In the genomic region with DNA sequence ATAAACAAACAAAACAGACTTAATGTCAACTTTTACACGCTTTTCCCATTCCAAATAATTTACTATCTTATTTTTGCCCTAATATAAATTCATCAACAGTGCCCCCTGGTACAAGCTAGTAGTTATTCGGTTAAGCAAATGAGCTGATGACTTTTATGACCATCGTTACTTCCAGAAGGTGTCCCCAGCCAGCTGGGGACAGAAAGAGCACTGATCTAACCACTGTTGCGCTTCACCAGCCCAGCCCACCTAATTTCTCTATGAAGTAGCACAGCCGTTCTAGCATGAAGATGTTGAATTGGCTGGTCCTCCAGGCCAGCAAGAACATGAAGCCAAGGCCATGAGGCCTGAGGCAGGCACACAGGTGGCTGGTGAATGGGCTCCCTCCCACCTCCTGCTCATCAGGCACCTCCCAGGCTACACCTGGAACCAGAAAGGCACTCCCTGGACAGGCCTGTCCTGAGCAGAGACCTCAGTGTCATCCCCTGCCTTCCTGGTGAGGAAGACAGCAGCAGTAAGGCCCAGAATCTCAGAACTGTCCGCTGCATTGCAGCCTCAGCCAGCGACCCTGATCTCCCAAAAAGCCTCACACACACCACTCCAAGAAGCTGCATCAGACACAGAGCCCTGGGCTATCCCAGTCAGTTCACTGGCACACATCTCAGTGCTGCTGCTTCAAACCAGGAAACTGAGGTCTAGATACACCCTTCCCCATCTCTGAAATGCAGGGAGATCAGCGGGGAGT, we compare ENCODE assay signal across 25 cellular contexts. TPM values are rescaled to one million over a fixed set of nuclear protein-coding genes. Genes with fewer than 3 reads are reported as not detected.
A peak's percentile ranks its signal among the peaks of the same experiment; 100 is the strongest.
DNase-seq lines count a peak whose midpoint lies in the region; ATAC-seq, FAIRE-seq and TF ChIP-seq lines count a peak whose summit lies in the region.
"Had no signal": no experiment of that assay in that cellular context is flagged by ENCODE, and none has a peak within 500 bp of the region (broad histone marks: within the 10 kb centered on the region; RNA-seq: fewer than 3 reads in every experiment).

No MANE protein-coding gene starts in this region.

- H3K27ac ChIP-seq in CD4-positive, alpha-beta memory T cell (ENCODE audit: low read depth, low read length) = no peak overlapping the region
- H3K27ac ChIP-seq in HEK293 (ENCODE audit: extremely low read depth, low read depth, low read length) = no peak overlapping the region
- H3K27ac ChIP-seq in astrocyte (ENCODE audit: low read depth, low read length) = no peak overlapping the region
- no peak overlapping the region for H3K27ac ChIP-seq in body of pancreas
- H3K27ac ChIP-seq in effector memory CD4-positive, alpha-beta T cell (ENCODE audit: insufficient read depth, low read length, poor library complexity, severe bottlenecking) = no peak overlapping the region
- H3K27ac ChIP-seq: esophagus muscularis mucosa, gastrocnemius medialis had no signal

- no peaks in the 10 kb centered on the region for H3K27me3 Mint-ChIP-seq in CD4-positive, alpha-beta memory T cell
- H3K27me3 Mint-ChIP-seq in astrocyte (ENCODE audit: low read depth, unreplicated experiment) (no peaks in the 10 kb centered on the region), osteocyte (ENCODE audit: unreplicated experiment) (no peaks in the 10 kb centered on the region)
- H3K27me3 Mint-ChIP-seq: activated CD4-positive, alpha-beta memory T cell treated with anti-CD3 and anti-CD28 coated beads, Interleukin-2, amount 10 ng/mL, durations not matched to agents 7 days and 5 days; CD4-positive, CD25-positive, alpha-beta regulatory T cell; central memory CD8-positive, alpha-beta T cell had no signal

- H3K4me3 ChIP-seq in CD4-positive, alpha-beta memory T cell (ENCODE audit: low read length in 2 of 2) = no peak overlapping the region
- H3K4me3 ChIP-seq in HEK293 (ENCODE audit: low read depth, low read length) (no peak overlapping the region), astrocyte (ENCODE audit: insufficient read depth, low read depth, low read length) (no peak overlapping the region), body of pancreas (no peak overlapping the region)
- H3K4me3 ChIP-seq in effector memory CD4-positive, alpha-beta T cell (ENCODE audit: insufficient read depth, low read depth, low read length, poor library complexity, severe bottlenecking) = no peak overlapping the region
- H3K4me3 ChIP-seq: esophagus muscularis mucosa, gastrocnemius medialis had no signal

- peaks cover 50% of the 10 kb centered on the region for H4K20me1 ChIP-seq in astrocyte (ENCODE audit: insufficient read depth, low read length)

- no peak overlapping the region for H2AFZ ChIP-seq in astrocyte (ENCODE audit: low read depth, low read length)

- no peak overlapping the region for H3K4me2 ChIP-seq in astrocyte (ENCODE audit: low read length)

- no peak overlapping the region for H3K9ac ChIP-seq in astrocyte (ENCODE audit: low read length)

- no peak for FAIRE-seq in astrocyte (lab: Jason Lieb, UNC)
- FAIRE-seq: GM18507, keratinocyte had no signal

- no peak overlapping the region for H3K4me3 Mint-ChIP-seq in CD4-positive, alpha-beta memory T cell
- H3K4me3 Mint-ChIP-seq in astrocyte (ENCODE audit: unreplicated experiment) (peak overlapping the region; percentile 5), osteocyte (ENCODE audit: unreplicated experiment) (no peak overlapping the region)
- H3K4me3 Mint-ChIP-seq: activated CD4-positive, alpha-beta memory T cell treated with anti-CD3 and anti-CD28 coated beads, Interleukin-2, amount 10 ng/mL, durations not matched to agents 7 days and 5 days; activated naive CD4-positive, alpha-beta T cell treated with anti-CD3 and anti-CD28 coated beads for 36 hours; central memory CD8-positive, alpha-beta T cell had no signal

- peaks cover 18 to 27% (median 23%) of the 10 kb centered on the region in 4 donors for H3K4me1 Mint-ChIP-seq in CD4-positive, alpha-beta memory T cell
- H3K4me1 Mint-ChIP-seq in astrocyte (ENCODE audit: low read depth, unreplicated experiment) (peaks cover 6% of the 10 kb centered on the region), osteocyte (ENCODE audit: unreplicated experiment) (peaks cover 35% of the 10 kb centered on the region)

- H3K36me3 Mint-ChIP-seq in CD4-positive, alpha-beta memory T cell = no peaks in the 10 kb centered on the region
- H3K36me3 Mint-ChIP-seq in astrocyte (ENCODE audit: low read depth, unreplicated experiment) (no peaks in the 10 kb centered on the region), osteocyte (ENCODE audit: unreplicated experiment) (peaks cover 2% of the 10 kb centered on the region)
- H3K36me3 Mint-ChIP-seq: CD4-positive, CD25-positive, alpha-beta regulatory T cell had no signal

- H3K9me3 ChIP-seq in CD4-positive, alpha-beta memory T cell (ENCODE audit: control insufficient read depth in 1 of 2, low read length in 2 of 2) = no peaks in the 10 kb centered on the region
- H3K9me3 ChIP-seq in HEK293 (ENCODE audit: control insufficient read depth, insufficient read depth, low read depth, low read length) = no peaks in the 10 kb centered on the region
- H3K9me3 ChIP-seq in astrocyte (ENCODE audit: insufficient read depth, low read depth, low read length) = no peaks in the 10 kb centered on the region
- H3K9me3 ChIP-seq in body of pancreas = no peaks in the 10 kb centered on the region
- H3K9me3 ChIP-seq in effector memory CD4-positive, alpha-beta T cell (ENCODE audit: control insufficient read depth, low read length) = no peaks in the 10 kb centered on the region
- H3K9me3 ChIP-seq: esophagus muscularis mucosa, gastrocnemius medialis had no signal

- 80 to 81% methylated on average over 5 to 8 of the region's 8 CpGs for WGBS in body of pancreas, 2 donors

- CTCF ChIA-PET in CD4-positive, alpha-beta memory T cell (lab: Charles Lee; ENCODE audit: partially characterized antibody) = interaction anchor here (1.0 kb wide), 1 partner anchor 40 kb away, joined by 4 read pairs; no protein-coding TSS in a partner anchor
- CTCF ChIA-PET in HEK293 (lab: Yijun Ruan, JAX) = interaction anchor here (0.9 to 1.0 kb wide), 3 partner anchors 21 to 113 kb away, joined by 3 to 4 read pairs (median 4); no protein-coding TSS in a partner anchor

- no peaks in the 10 kb centered on the region for H3K9me3 Mint-ChIP-seq in CD4-positive, alpha-beta memory T cell
- H3K9me3 Mint-ChIP-seq in astrocyte (ENCODE audit: unreplicated experiment) (no peaks in the 10 kb centered on the region), osteocyte (ENCODE audit: unreplicated experiment) (no peaks in the 10 kb centered on the region)
- H3K9me3 Mint-ChIP-seq: activated CD4-positive, alpha-beta memory T cell treated with anti-CD3 and anti-CD28 coated beads, Interleukin-2, amount 10 ng/mL, durations not matched to agents 7 days and 5 days; activated naive CD4-positive, alpha-beta T cell treated with anti-CD3 and anti-CD28 coated beads for 36 hours; central memory CD8-positive, alpha-beta T cell had no signal

- H3K36me3 ChIP-seq in CD4-positive, alpha-beta memory T cell (ENCODE audit: insufficient read depth, low read length) = no peaks in the 10 kb centered on the region
- H3K36me3 ChIP-seq in HEK293 (ENCODE audit: control insufficient read depth in 2 of 2, insufficient read depth in 1 of 2, low read length in 2 of 2) (peaks cover 0 to 2% of the 10 kb centered on the region in 2 experiments; a peak in 1 of 3 replicates), astrocyte (ENCODE audit: insufficient read depth, low read length) (no peaks in the 10 kb centered on the region), body of pancreas (replicated peaks in 1 of 2; ENCODE audit: insufficient read depth in 1 of 2, low read depth in 2 of 2) (no peaks in the 10 kb centered on the region)
- no peaks in the 10 kb centered on the region for H3K36me3 ChIP-seq in effector memory CD4-positive, alpha-beta T cell (ENCODE audit: control insufficient read depth, insufficient read depth, low read length)
- H3K36me3 ChIP-seq: gastrocnemius medialis had no signal

- no peak for TF ChIP-seq POLR2A in body of pancreas (IDR thresholded peaks at IDR 0.05)

- TF ChIP-seq CTCF in HEK293 (tag by site-specific recombination; IDR thresholded peaks at IDR 0.05) (0 out of 2 replicates have a peak, but pooled peaks have one; percentile 32), astrocyte (IDR thresholded peaks at IDR 0.05; ENCODE audit: insufficient read depth, low read depth, low read length) (no peak), osteocyte (IDR thresholded peaks at IDR 0.05) (no peak), body of pancreas (IDR thresholded peaks at IDR 0.05) (no peak)

- intact Hi-C loops in CD4-positive, alpha-beta memory T cell (cut with micrococcal nuclease) = no loop called here
- intact Hi-C loops in body of pancreas (cut with DNase I) = loop anchor here (5.0 kb wide), 1 partner anchor 35 kb away; no protein-coding TSS in a partner anchor

- H3K79me2 ChIP-seq in astrocyte (ENCODE audit: insufficient read depth, low read length) = peaks cover 4% of the 10 kb centered on the region

- DNase-seq in CD4-positive, alpha-beta memory T cell = no peak
- DNase-seq in astrocyte (ENCODE audit: low read depth) = no peak
- DNase-seq in osteocyte (ENCODE audit: extremely low spot score, unreplicated experiment) = peak; percentile 70
- no peak for DNase-seq in body of pancreas
- no peak for DNase-seq in effector memory CD4-positive, alpha-beta T cell
- DNase-seq in NCI-H2171 treated with DMSO at 0.1 percent for 48 hours (lab: John Stamatoyannopoulos, UW) = no peak
- DNase-seq: activated CD4-positive, alpha-beta memory T cell treated with anti-CD3 and anti-CD28 coated beads, Interleukin-2, amount 10 ng/mL, durations not matched to agents 7 days and 5 days; activated naive CD4-positive, alpha-beta T cell treated with anti-CD3 and anti-CD28 coated beads for 36 hours; activated T-cell treated with anti-CD3 and anti-CD28 coated beads, Interleukin-2, amount 50 U/mL, for 1 hour; CD4-positive, CD25-positive, alpha-beta regulatory T cell; gastrocnemius medialis; KBM-7; mammary epithelial cell; MV-4-11; NCI-H187; NCI-H226; right cardiac atrium; stimulated activated CD8-positive, alpha-beta memory T cell treated with anti-CD3 and anti-CD28 coated beads, Interleukin-4, amount 100 ng/mL, for 48 hours; T-helper 9 cell had no signal

- peak overlapping the region in 4 of 7 donors; percentile 17 to 51 (median 32) for H3K27ac Mint-ChIP-seq in CD4-positive, alpha-beta memory T cell
- H3K27ac Mint-ChIP-seq in astrocyte (ENCODE audit: unreplicated experiment) = peak overlapping the region; percentile 38
- H3K27ac Mint-ChIP-seq in osteocyte (ENCODE audit: unreplicated experiment) = no peak overlapping the region
- H3K27ac Mint-ChIP-seq: activated CD4-positive, alpha-beta memory T cell treated with anti-CD3 and anti-CD28 coated beads, Interleukin-2, amount 10 ng/mL, durations not matched to agents 7 days and 5 days; activated naive CD4-positive, alpha-beta T cell treated with anti-CD3 and anti-CD28 coated beads for 36 hours had no signal

- POLR2A ChIA-PET in CD4-positive, alpha-beta memory T cell (lab: Charles Lee; ENCODE audit: partially characterized antibody) = no interaction called here
- POLR2A ChIA-PET in HEK293 (lab: Yijun Ruan, JAX) = interaction anchor here (0.7 to 1.9 kb wide), 5 partner anchors 9 to 14 kb away, joined by 3 to 7 read pairs (median 4); a partner anchor contains a TSS

- H3K4me1 ChIP-seq in CD4-positive, alpha-beta memory T cell (ENCODE audit: insufficient read depth, low read length) = peaks cover 15% of the 10 kb centered on the region
- H3K4me1 ChIP-seq in HEK293 (ENCODE audit: control insufficient read depth, insufficient read depth, low read length) (peaks cover 5% of the 10 kb centered on the region; the same call in 1 of the 2 replicates), astrocyte (ENCODE audit: insufficient read depth, low read length) (peaks cover 13% of the 10 kb centered on the region), body of pancreas (peaks cover 9% of the 10 kb centered on the region)
- peaks cover 7% of the 10 kb centered on the region for H3K4me1 ChIP-seq in effector memory CD4-positive, alpha-beta T cell (ENCODE audit: control insufficient read depth, insufficient read depth, low read length, poor library complexity, severe bottlenecking)

- no peaks in the 10 kb centered on the region for H3K27me3 ChIP-seq in CD4-positive, alpha-beta memory T cell (ENCODE audit: insufficient read depth, low read length)
- H3K27me3 ChIP-seq in astrocyte (ENCODE audit: insufficient read depth, low read length) = no peaks in the 10 kb centered on the region
- H3K27me3 ChIP-seq in body of pancreas = no peaks in the 10 kb centered on the region
- no peaks in the 10 kb centered on the region for H3K27me3 ChIP-seq in effector memory CD4-positive, alpha-beta T cell (replicated peaks; ENCODE audit: control insufficient read depth, insufficient read depth, low read length, poor library complexity, severe bottlenecking)
- H3K27me3 ChIP-seq: esophagus muscularis mucosa, gastrocnemius medialis had no signal

- ATAC-seq in body of pancreas (no peak), HG03442 (IDR thresholded peaks at IDR 0.05; ENCODE audit: unreplicated experiment) (no peak)
- ATAC-seq: gastrocnemius medialis, right cardiac atrium had no signal

RNA-seq across cellular contexts. Expression of a gene that starts 12.9 kb away (rescaled TPM):
- total RNA-seq in CD4-positive, alpha-beta memory T cell = 1 to 10 TPM; 7.9 to 8.7 TPM
- polyA plus RNA-seq in CD4-positive, alpha-beta memory T cell = 10 to 100 TPM; 12.7 to 14.6 TPM
- total RNA-seq in astrocyte (10.4 and 14.3 TPM in 2 replicates), osteocyte (6.0 and 6.1 TPM in 2 replicates), body of pancreas (1 to 10 TPM; 1.3 to 3.3 TPM)

RNA-seq across cellular contexts. Expression of a gene that starts 12.9 kb away (rescaled TPM):
- 10 to 100 TPM; 26.9 to 27.6 TPM for total RNA-seq in CD4-positive, alpha-beta memory T cell
- polyA plus RNA-seq in CD4-positive, alpha-beta memory T cell = 10 to 100 TPM in 1 of 2 donors, 1 to 10 TPM in 1; 4.3 to 13.0 TPM
- total RNA-seq in astrocyte = 33.6 and 43.0 TPM in 2 replicates
- 28.5 and 30.4 TPM in 2 replicates for total RNA-seq in osteocyte
- total RNA-seq in body of pancreas = 10 to 100 TPM; 10.2 to 14.8 TPM
